In the genomic region with DNA sequence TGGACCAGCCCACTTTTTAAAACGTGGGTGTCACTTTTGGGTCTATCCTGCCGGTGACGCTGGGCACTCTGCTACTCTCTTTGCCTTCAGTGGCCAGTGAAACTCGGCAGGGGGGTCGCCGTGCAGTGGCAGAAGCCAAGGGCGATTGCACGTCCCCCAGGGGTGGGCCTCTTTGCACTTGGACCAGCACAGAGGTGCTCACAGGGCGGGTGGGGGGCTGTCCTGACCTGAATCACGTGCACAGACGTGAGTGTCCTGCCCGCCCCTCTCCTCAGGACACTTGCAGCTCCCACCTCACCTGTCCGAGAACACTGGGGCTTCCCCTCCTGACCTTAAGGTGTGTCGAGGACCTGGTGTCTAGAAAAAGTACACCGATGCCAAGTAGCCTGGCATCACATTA, we compare ENCODE assay signal across 18 cellular contexts. TPM values are rescaled to one million over a fixed set of nuclear protein-coding genes. Genes with fewer than 3 reads are reported as not detected.
"Had no signal": no experiment of that assay in that cellular context is flagged by ENCODE, and none has a peak within 500 bp of the region (broad histone marks: within the 10 kb centered on the region; RNA-seq: fewer than 3 reads in every experiment).

No MANE protein-coding gene starts in this region.

- DNase-seq: activated CD4-positive, alpha-beta T cell treated with anti-CD3 and anti-CD28 coated beads for 1 hour; activated gamma-delta T cell; dermis blood vessel endothelial cell; effector memory CD8-positive, alpha-beta T cell; foreskin melanocyte; kidney; mammary epithelial cell; mucosa of descending colon; naive thymus-derived CD8-positive, alpha-beta T cell; pancreas; stimulated activated naive CD4-positive, alpha-beta T cell; trophoblast cell; WERI-Rb-1 had no signal

- H3K4me3 ChIP-seq: mucosa of descending colon, pancreas had no signal

- H3K4me1 Mint-ChIP-seq: activated naive CD4-positive, alpha-beta T cell treated with anti-CD3 and anti-CD28 coated beads, Interleukin-2, amount 50 U/mL, for 24 hours; naive thymus-derived CD8-positive, alpha-beta T cell had no signal

- H3K27ac Mint-ChIP-seq: activated naive CD4-positive, alpha-beta T cell treated with anti-CD3 and anti-CD28 coated beads, Interleukin-2, amount 50 U/mL, for 24 hours; effector memory CD8-positive, alpha-beta T cell; naive thymus-derived CD8-positive, alpha-beta T cell had no signal

- H3K36me3 ChIP-seq: pancreas, WERI-Rb-1 had no signal

- H3K4me3 Mint-ChIP-seq: activated naive CD4-positive, alpha-beta T cell treated with anti-CD3 and anti-CD28 coated beads, Interleukin-2, amount 50 U/mL, for 24 hours; effector memory CD8-positive, alpha-beta T cell; naive thymus-derived CD8-positive, alpha-beta T cell had no signal

- H3K27ac ChIP-seq: epithelial cell of prostate, pancreas, WERI-Rb-1 had no signal

- H3K36me3 Mint-ChIP-seq: activated naive CD4-positive, alpha-beta T cell treated with anti-CD3 and anti-CD28 coated beads, Interleukin-2, amount 50 U/mL, for 24 hours; naive thymus-derived CD8-positive, alpha-beta T cell had no signal

- ATAC-seq: effector memory CD8-positive, alpha-beta T cell; left lobe of liver; mucosa of descending colon; naive thymus-derived CD8-positive, alpha-beta T cell; pancreas had no signal

- H3K9me3 Mint-ChIP-seq: activated naive CD4-positive, alpha-beta T cell treated with anti-CD3 and anti-CD28 coated beads, Interleukin-2, amount 50 U/mL, for 24 hours had no signal

- H3K27me3 ChIP-seq: pancreas had no signal

- H3K9me3 ChIP-seq: mucosa of descending colon, pancreas had no signal

- H3K4me1 ChIP-seq: pancreas had no signal

RNA-seq across cellular contexts. Expression of a gene that starts 16.1 kb away (rescaled TPM):
- total RNA-seq: activated CD8-positive, alpha-beta memory T cell treated with anti-CD3 and anti-CD28 coated beads for 36 hours; naive thymus-derived CD8-positive, alpha-beta T cell; T-helper 2 cell treated with Interferon-gamma antibody and Interleukin-4, amounts not matched to agents 100 ng/mL and 5 ng/mL, for 36 hours had no signal

RNA-seq across cellular contexts. Expression of a gene that starts 16.3 kb away (rescaled TPM):
- total RNA-seq: activated CD8-positive, alpha-beta memory T cell treated with anti-CD3 and anti-CD28 coated beads for 36 hours; naive thymus-derived CD8-positive, alpha-beta T cell; T-helper 2 cell treated with Interferon-gamma antibody and Interleukin-4, amounts not matched to agents 100 ng/mL and 5 ng/mL, for 36 hours had no signal
